Comparison of ENCODE assay signal across 2 cellular contexts in genomic region chr13:46213242-46213641, GRCh38.
TF ChIP-seq lines count a peak whose summit lies in the region.

No MANE protein-coding gene starts in this region.

TF ChIP-seq in GM12891, 5 proteins besides CTCF, POLR2A, EP300 and RAD21:
- TF ChIP-seq POLR2AphosphoS5 (IDR thresholded peaks at IDR 0.05; ENCODE audit: low read depth, low read length) (no peak), PAX5 (IDR thresholded peaks at IDR 0.05; ENCODE audit: insufficient read depth, low read length, severe bottlenecking) (no peak), SPI1 (IDR thresholded peaks at IDR 0.05; ENCODE audit: low read depth, low read length) (no peak), POU2F2 (IDR thresholded peaks at IDR 0.05; ENCODE audit: low read depth, low read length) (no peak)

TF ChIP-seq in GM12878, 131 proteins besides CTCF, POLR2A, EP300 and RAD21:
- TF ChIP-seq HCFC1 (IDR thresholded peaks at IDR 0.05; ENCODE audit: low read length) (no peak), BMI1 (IDR thresholded peaks at IDR 0.05; ENCODE audit: borderline replicate concordance) (no peak), YBX1 (IDR thresholded peaks at IDR 0.05) (no peak), IKZF2 (IDR thresholded peaks at IDR 0.05) (no peak), PML (IDR thresholded peaks at IDR 0.05; ENCODE audit: low read length) (no peak), SPI1 (IDR thresholded peaks at IDR 0.05; ENCODE audit: borderline replicate concordance, insufficient read depth, low read depth, low read length) (no peak), NKRF (conservative IDR thresholded peaks at IDR 0.05) (no peak)
- TF ChIP-seq, protein P1, sequence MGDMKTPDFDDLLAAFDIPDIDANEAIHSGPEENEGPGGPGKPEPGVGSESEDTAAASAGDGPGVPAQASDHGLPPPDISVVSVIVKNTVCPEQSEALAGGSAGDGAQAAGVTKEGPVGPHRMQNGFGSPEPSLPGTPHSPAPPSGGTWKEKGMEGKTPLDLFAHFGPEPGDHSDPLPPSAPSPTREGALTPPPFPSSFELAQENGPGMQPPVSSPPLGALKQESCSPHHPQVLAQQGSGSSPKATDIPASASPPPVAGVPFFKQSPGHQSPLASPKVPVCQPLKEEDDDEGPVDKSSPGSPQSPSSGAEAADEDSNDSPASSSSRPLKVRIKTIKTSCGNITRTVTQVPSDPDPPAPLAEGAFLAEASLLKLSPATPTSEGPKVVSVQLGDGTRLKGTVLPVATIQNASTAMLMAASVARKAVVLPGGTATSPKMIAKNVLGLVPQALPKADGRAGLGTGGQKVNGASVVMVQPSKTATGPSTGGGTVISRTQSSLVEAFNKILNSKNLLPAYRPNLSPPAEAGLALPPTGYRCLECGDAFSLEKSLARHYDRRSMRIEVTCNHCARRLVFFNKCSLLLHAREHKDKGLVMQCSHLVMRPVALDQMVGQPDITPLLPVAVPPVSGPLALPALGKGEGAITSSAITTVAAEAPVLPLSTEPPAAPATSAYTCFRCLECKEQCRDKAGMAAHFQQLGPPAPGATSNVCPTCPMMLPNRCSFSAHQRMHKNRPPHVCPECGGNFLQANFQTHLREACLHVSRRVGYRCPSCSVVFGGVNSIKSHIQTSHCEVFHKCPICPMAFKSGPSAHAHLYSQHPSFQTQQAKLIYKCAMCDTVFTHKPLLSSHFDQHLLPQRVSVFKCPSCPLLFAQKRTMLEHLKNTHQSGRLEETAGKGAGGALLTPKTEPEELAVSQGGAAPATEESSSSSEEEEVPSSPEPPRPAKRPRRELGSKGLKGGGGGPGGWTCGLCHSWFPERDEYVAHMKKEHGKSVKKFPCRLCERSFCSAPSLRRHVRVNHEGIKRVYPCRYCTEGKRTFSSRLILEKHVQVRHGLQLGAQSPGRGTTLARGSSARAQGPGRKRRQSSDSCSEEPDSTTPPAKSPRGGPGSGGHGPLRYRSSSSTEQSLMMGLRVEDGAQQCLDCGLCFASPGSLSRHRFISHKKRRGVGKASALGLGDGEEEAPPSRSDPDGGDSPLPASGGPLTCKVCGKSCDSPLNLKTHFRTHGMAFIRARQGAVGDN (IDR thresholded peaks at IDR 0.05), result no peak
- TF ChIP-seq, protein P2, sequence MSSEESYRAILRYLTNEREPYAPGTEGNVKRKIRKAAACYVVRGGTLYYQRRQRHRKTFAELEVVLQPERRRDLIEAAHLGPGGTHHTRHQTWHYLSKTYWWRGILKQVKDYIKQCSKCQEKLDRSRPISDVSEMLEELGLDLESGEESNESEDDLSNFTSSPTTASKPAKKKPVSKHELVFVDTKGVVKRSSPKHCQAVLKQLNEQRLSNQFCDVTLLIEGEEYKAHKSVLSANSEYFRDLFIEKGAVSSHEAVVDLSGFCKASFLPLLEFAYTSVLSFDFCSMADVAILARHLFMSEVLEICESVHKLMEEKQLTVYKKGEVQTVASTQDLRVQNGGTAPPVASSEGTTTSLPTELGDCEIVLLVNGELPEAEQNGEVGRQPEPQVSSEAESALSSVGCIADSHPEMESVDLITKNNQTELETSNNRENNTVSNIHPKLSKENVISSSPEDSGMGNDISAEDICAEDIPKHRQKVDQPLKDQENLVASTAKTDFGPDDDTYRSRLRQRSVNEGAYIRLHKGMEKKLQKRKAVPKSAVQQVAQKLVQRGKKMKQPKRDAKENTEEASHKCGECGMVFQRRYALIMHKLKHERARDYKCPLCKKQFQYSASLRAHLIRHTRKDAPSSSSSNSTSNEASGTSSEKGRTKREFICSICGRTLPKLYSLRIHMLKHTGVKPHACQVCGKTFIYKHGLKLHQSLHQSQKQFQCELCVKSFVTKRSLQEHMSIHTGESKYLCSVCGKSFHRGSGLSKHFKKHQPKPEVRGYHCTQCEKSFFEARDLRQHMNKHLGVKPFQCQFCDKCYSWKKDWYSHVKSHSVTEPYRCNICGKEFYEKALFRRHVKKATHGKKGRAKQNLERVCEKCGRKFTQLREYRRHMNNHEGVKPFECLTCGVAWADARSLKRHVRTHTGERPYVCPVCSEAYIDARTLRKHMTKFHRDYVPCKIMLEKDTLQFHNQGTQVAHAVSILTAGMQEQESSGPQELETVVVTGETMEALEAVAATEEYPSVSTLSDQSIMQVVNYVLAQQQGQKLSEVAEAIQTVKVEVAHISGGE (CRISPR knock-in tag; IDR thresholded peaks at IDR 0.05), result no peak
